In genomic region chr4:104743141-104743748, GRCh38 we compare ENCODE assay signal across 11 cellular contexts.
DNase-seq lines count a peak whose midpoint lies in the region; ATAC-seq and TF ChIP-seq lines count a peak whose summit lies in the region.
"Had no signal": no experiment of that assay in that cellular context is flagged by ENCODE, and none has a peak within 500 bp of the region (broad histone marks: within the 10 kb centered on the region; RNA-seq: fewer than 3 reads in every experiment).

No MANE protein-coding gene starts in this region.

- H3K4me3 Mint-ChIP-seq in endodermal cell: no peak overlapping the region

- H3K9me3 ChIP-seq in endodermal cell (ENCODE audit: control insufficient read depth, low read length): no peaks in the 10 kb centered on the region

- no peaks in the 10 kb centered on the region for H3K27me3 ChIP-seq in endodermal cell (ENCODE audit: control insufficient read depth, insufficient read depth, low read length, poor library complexity, severe bottlenecking)

- H3K27ac ChIP-seq in endodermal cell (ENCODE audit: low read depth, low read length): no peak overlapping the region

- no peaks in the 10 kb centered on the region for H3K36me3 Mint-ChIP-seq in endodermal cell (ENCODE audit: low read depth)

- H3K4me1 ChIP-seq in endodermal cell (ENCODE audit: control insufficient read depth, insufficient read depth, low read length): no peaks in the 10 kb centered on the region

- ATAC-seq in Right ventricle myocardium superior (ENCODE audit: poor library complexity) (peak; percentile 36), Right ventricle myocardium inferior (no peak), HG02588 (IDR thresholded peaks at IDR 0.05; ENCODE audit: unreplicated experiment) (peak; percentile 96), HG03439 (IDR thresholded peaks at IDR 0.05; ENCODE audit: unreplicated experiment) (peak; percentile 95)

- H3K4me1 Mint-ChIP-seq in endodermal cell: no peaks in the 10 kb centered on the region

- intact Hi-C loops in Right ventricle myocardium superior (cut with DNase I) (no loop called here), Right ventricle myocardium inferior (cut with DNase I) (no loop called here)

- H3K27me3 Mint-ChIP-seq in endodermal cell (ENCODE audit: insufficient read depth): no peaks in the 10 kb centered on the region

- H3K9ac ChIP-seq in endodermal cell (ENCODE audit: extremely low read depth, low read length, poor library complexity, severe bottlenecking): no peak overlapping the region

- 91 to 100% methylated on average over 1 to 6 of the region's 6 CpGs for WGBS in endodermal cell (ENCODE audit: insufficient coverage in 1 of 2, insufficient read length in 1 of 2), 2 experiments

- no peaks in the 10 kb centered on the region for H3K36me3 ChIP-seq in endodermal cell (ENCODE audit: control insufficient read depth, insufficient read depth, low read length)

- no peak overlapping the region for H3K27ac Mint-ChIP-seq in endodermal cell

- H3K9me3 Mint-ChIP-seq in endodermal cell: no peaks in the 10 kb centered on the region

- DNase-seq in Right ventricle myocardium superior: no peak
- no peak for DNase-seq in Right ventricle myocardium inferior (ENCODE audit: missing footprints)
- no peak for DNase-seq in AG08395 (ENCODE audit: low spot score)
- no peak for DNase-seq in NCI-H2029 treated with DMSO at 0.1 percent for 48 hours (lab: John Stamatoyannopoulos, UW)
- no peak for DNase-seq in endodermal cell
- no peak for DNase-seq in NCI-H128 (lab: John Stamatoyannopoulos, UW; ENCODE audit: unreplicated experiment)
- DNase-seq: foreskin fibroblast, retina had no signal

- H3K4me3 ChIP-seq in endodermal cell (ENCODE audit: low read length): no peak overlapping the region
- H3K4me3 ChIP-seq: lung had no signal

- TF ChIP-seq CTCF in endodermal cell (conservative IDR thresholded peaks at IDR 0.05): no peak
